ENCODE assay signal across 34 cellular contexts in the genomic region with DNA sequence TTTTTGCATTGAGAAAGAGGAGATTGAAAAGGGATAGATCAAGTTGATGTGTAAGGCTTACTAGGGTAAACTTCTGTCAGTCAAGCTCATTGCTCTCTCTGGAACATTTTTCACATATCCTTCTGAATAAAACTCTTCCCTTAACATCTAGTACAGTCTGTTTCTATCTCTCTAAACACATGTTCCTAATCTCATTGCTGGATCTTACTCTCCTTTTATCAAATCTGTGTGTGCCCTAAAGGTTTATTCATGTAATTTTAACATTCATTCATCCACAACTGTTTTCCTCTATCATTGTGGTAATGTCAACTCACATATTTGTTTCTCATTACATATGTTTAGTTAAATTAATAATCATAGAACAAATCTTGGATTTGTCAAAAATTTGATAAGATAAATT.
"Had no signal": no experiment of that assay in that cellular context is flagged by ENCODE, and none has a peak within 500 bp of the region (broad histone marks: within the 10 kb centered on the region; RNA-seq: fewer than 3 reads in every experiment).

No MANE protein-coding gene starts in this region.

- H3K9me3 ChIP-seq: MG63 had no signal

- H3K4me3 ChIP-seq: MG63 had no signal

- DNase-seq: Karpas-422, Kasumi-1, MG63, MM.1S, MV-4-11, NCI-H1048, NCI-H1092, NCI-H1092 treated with DMSO at 0.1 percent for 48 hours, NCI-H1105, NCI-H1105 treated with DMSO at 0.1 percent for 48 hours, NCI-H1417, NCI-H1417 treated with DMSO at 0.1 percent for 48 hours, NCI-H1436, NCI-H1436 treated with DMSO at 0.1 percent for 48 hours, NCI-H146, NCI-H1694, NCI-H1694 treated with DMSO at 0.1 percent for 48 hours, NCI-H187, NCI-H187 treated with DMSO at 0.1 percent for 48 hours, NCI-H1930, NCI-H2029, NCI-H2029 treated with DMSO at 0.1 percent for 48 hours, NCI-H2081, NCI-H2081 treated with DMSO at 0.1 percent for 48 hours, NCI-H2107, NCI-H2171, NCI-H2171 treated with DMSO at 0.1 percent for 48 hours, NCI-H2227 treated with DMSO at 0.1 percent for 48 hours, NCI-H226, NCI-H345, NCI-H446, NCI-H446 treated with DMSO at 0.1 percent for 48 hours, NCI-H510A, NCI-H510A treated with DMSO at 0.1 percent for 48 hours had no signal

- H3K36me3 ChIP-seq: MG63 had no signal

- H3K27me3 ChIP-seq: MG63 had no signal
